Comparison of ENCODE assay signal across 2 cellular contexts in the genomic region with DNA sequence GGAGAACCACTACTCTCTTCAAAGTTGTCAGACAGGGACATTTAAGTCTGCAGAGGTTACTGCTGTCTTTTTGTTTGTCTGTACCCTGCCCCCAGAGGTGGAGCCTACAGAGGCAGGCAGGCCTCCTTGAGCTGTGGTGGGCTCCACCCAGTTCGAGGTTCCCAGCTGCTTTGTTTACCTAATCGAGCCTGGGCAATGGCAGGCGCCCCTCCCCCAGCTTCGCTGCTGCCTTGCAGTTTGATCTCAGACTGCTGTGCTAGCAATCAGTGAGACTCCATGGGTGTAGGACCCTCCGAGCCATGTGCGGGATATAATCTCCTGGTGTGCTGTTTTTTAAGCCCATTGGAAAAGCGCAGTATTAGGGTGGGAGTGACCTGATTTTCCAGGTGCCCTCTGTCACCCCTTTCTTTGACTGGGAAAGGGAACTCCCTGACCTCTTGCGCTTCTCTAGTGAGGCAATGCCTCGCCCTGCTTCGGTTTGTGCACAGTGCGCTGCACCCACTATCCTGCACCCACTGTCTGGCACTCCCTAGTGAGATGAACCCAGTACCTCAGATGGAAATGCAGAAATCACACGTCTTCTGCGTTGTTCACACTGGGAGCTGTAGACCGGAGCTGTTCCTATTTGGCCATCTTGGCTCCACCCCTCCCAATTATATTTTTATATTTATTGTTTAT. TPM values are rescaled to one million over a fixed set of nuclear protein-coding genes. Genes with fewer than 3 reads are reported as not detected.
"Had no signal": no experiment of that assay in that cellular context is flagged by ENCODE, and none has a peak within 500 bp of the region (broad histone marks: within the 10 kb centered on the region; RNA-seq: fewer than 3 reads in every experiment).

No MANE protein-coding gene starts in this region.

RNA-seq across cellular contexts. Expression of a gene that starts 6.4 kb away (rescaled TPM):
- total RNA-seq: pulmonary artery endothelial cell had no signal
- polyA plus RNA-seq: neural cell had no signal
